In the genomic region with DNA sequence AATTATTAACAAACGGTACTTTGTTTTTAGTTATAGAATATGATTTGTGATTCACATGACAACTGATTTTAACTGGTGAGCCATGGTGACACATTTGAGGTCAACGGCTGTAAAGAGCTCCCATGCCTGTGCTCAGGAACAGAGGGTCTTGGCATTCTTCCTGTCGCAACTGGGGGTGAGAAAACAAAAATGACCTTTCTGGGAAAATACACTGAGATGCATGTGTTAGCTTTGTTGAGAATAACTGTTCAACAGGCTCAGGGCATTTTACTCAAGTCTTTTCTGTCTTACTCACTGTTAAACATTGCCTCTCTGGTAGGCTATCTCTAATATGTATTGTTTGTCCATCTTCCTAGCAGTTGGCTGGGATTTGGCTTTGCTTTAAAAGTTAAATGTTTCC, we compare ENCODE assay signal across 17 cellular contexts. TPM values are rescaled to one million over a fixed set of nuclear protein-coding genes. Genes with fewer than 3 reads are reported as not detected.
DNase-seq lines count a peak whose midpoint lies in the region; ATAC-seq, FAIRE-seq and TF ChIP-seq lines count a peak whose summit lies in the region.
"Had no signal": no experiment of that assay in that cellular context is flagged by ENCODE, and none has a peak within 500 bp of the region (broad histone marks: within the 10 kb centered on the region; RNA-seq: fewer than 3 reads in every experiment).

No MANE protein-coding gene starts in this region.

- DNase-seq in PC-3 = no peak
- DNase-seq in skeletal muscle cell (ENCODE audit: low read depth) = peak; percentile 42
- no peak for DNase-seq in dermis blood vessel endothelial cell
- DNase-seq in left ventricle myocardium inferior = no peak
- DNase-seq in HUDEP-2 (lab: John Stamatoyannopoulos, UW; ENCODE audit: unreplicated experiment in 76 of 76) = no peak
- no peak for DNase-seq in KBM-7
- DNase-seq: BE2C; CD4-positive, alpha-beta memory T cell; DMS79 had no signal

- H3K79me2 ChIP-seq in PC-3 (ENCODE audit: low read length) = no peaks in the 10 kb centered on the region

- BruUV-seq in PC-3 (replicated peaks; lab: Mats Ljungman, UMichigan) = no TSS peak

- no peaks in the 10 kb centered on the region for H3K9me2 ChIP-seq in PC-3 (replicated peaks; ENCODE audit: low read length)

- H3K27ac ChIP-seq in PC-3 (ENCODE audit: low read length) (peak overlapping the region; percentile 51), left ventricle myocardium inferior (replicated peaks) (no peak overlapping the region)
- H3K27ac ChIP-seq: C4-2B had no signal

- H3K4me1 ChIP-seq in PC-3 (ENCODE audit: insufficient read depth, low read length) (peaks cover 12% of the 10 kb centered on the region; the same call in 1 of the 2 replicates), left ventricle myocardium inferior (no peaks in the 10 kb centered on the region)
- H3K4me1 ChIP-seq: BE2C had no signal

- in situ Hi-C loops in KBM-7 (cut with MboI; ENCODE audit: low pct_unique_long_range_greater_than_20kb, low sequenced_read_pairs) = no loop called here

- no peaks in the 10 kb centered on the region for H3K9me3 ChIP-seq in PC-3 (ENCODE audit: low read length)
- no peaks in the 10 kb centered on the region for H3K9me3 ChIP-seq in left ventricle myocardium inferior (replicated peaks)
- H3K9me3 ChIP-seq: BE2C had no signal

- H3K27me3 ChIP-seq in PC-3 (ENCODE audit: low read length) (no peaks in the 10 kb centered on the region), left ventricle myocardium inferior (ENCODE audit: low read depth) (no peaks in the 10 kb centered on the region)
- H3K27me3 ChIP-seq: BE2C had no signal

- H3K36me3 ChIP-seq in PC-3 (ENCODE audit: low read depth, low read length) (no peaks in the 10 kb centered on the region), left ventricle myocardium inferior (no peaks in the 10 kb centered on the region)
- H3K36me3 ChIP-seq: BE2C had no signal

- no peak for TF ChIP-seq CTCF in PC-3 (conservative IDR thresholded peaks at IDR 0.05; ENCODE audit: low read depth, low read length)
- TF ChIP-seq CTCF in left ventricle myocardium inferior (IDR thresholded peaks at IDR 0.05; ENCODE audit: borderline replicate concordance) = no peak

- H3K4me2 ChIP-seq in PC-3 (ENCODE audit: low read length) = no peak overlapping the region

- intact Hi-C loops in PC-3 (cut with micrococcal nuclease) = no loop called here
- intact Hi-C loops in left ventricle myocardium inferior (cut with micrococcal nuclease) = no loop called here

- no peaks in the 10 kb centered on the region for H4K20me1 ChIP-seq in PC-3 (ENCODE audit: low read length)

- CTCF ChIA-PET in PC-3 (lab: Charles Lee) = no interaction called here

- H3F3A ChIP-seq in PC-3 (ENCODE audit: low read length, unreplicated experiment) = no peaks in the 10 kb centered on the region

- H2AFZ ChIP-seq in PC-3 (ENCODE audit: low read length) = no peak overlapping the region

- FAIRE-seq in endometrium (lab: Jason Lieb, UNC) = peak; percentile 81
- FAIRE-seq: A204.1, GM12878, GM18507, GM19239 had no signal

- peak; percentile 35; the same call in 1 of the 2 replicates for ATAC-seq in PC-3
- ATAC-seq: GM12878, HCT116 had no signal

- POLR2A ChIA-PET in PC-3 (lab: Charles Lee; ENCODE audit: unreplicated experiment) = no interaction called here

- no peak overlapping the region for H3K4me3 ChIP-seq in PC-3 (ENCODE audit: low read length)
- no peak overlapping the region for H3K4me3 ChIP-seq in skeletal muscle cell (ENCODE audit: low read depth, low read length)
- no peak overlapping the region for H3K4me3 ChIP-seq in left ventricle myocardium inferior
- H3K4me3 ChIP-seq: GM12878 had no signal

- H3K9ac ChIP-seq in PC-3 (ENCODE audit: low read length) = no peak overlapping the region

RNA-seq across cellular contexts. Expression of a gene that starts 57.1 kb away (rescaled TPM):
- total RNA-seq in PC-3 (2014; rRNA removed) (32.3 and 33.5 TPM in 2 replicates), dermis blood vessel endothelial cell (0.19 and 0.51 TPM in 2 replicates), left ventricle myocardium inferior (1.4 TPM)
- total RNA-seq: G401 had no signal

Comparison
In these comparisons a context has a peak if more than half of its experiments do, and no peak if none do; other contexts are left out.
1. RNA of a gene that starts 57.1 kb away (total RNA-seq): 32.3 to 33.5 TPM in PC-3; 1.4 TPM in left ventricle myocardium inferior (single experiment) and 0.19 to 0.51 TPM in dermis blood vessel endothelial cell; every median in the first group is over 10 times any median in the second.